In the genomic region with DNA sequence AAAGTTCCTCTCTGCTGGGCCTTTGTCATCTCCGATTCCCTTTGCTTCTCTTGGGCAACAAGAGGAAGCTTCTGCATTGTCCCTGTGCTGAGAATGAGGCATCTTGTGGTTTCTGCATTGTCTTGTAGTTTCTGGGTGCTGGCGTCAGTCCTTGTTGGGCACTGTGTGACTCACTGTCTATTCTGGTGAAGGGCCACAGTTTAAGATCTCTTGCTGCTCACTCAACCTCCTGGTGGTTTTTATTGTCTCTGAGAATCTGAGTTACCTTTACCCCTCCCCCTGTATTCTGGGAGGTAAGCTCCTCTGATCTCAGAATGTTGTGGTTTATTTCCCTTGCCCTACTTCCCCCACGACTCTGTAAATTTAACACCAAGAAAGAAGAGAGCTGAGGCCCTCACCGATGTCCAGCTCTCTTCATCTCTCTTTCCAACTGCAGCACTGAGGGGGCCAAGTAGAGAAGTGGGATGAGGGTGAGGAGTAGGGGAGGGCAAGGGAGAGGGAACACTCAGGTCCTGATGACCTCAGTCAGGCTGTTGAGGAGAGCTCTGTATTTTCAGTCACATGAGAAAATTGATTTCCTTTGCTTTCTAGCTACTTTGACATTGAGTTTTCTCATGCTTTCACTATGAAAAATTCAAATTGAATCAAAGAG, we compare ENCODE assay signal across 12 cellular contexts.
DNase-seq lines count a peak whose midpoint lies in the region; ATAC-seq and TF ChIP-seq lines count a peak whose summit lies in the region.
"Had no signal": no experiment of that assay in that cellular context is flagged by ENCODE, and none has a peak within 500 bp of the region (broad histone marks: within the 10 kb centered on the region; RNA-seq: fewer than 3 reads in every experiment).

No MANE protein-coding gene starts in this region.

- POLR2A ChIA-PET in CD4-positive, alpha-beta memory T cell (lab: Charles Lee; ENCODE audit: partially characterized antibody), result no interaction called here

- intact Hi-C loops in CD4-positive, alpha-beta memory T cell (cut with micrococcal nuclease), result no loop called here

- H3K27me3 Mint-ChIP-seq in endodermal cell (ENCODE audit: insufficient read depth), result no peaks in the 10 kb centered on the region
- H3K27me3 Mint-ChIP-seq in CD4-positive, alpha-beta memory T cell, result no peaks in the 10 kb centered on the region
- H3K27me3 Mint-ChIP-seq: activated naive CD8-positive, alpha-beta T cell treated with anti-CD3 and anti-CD28 coated beads for 36 hours; type B pancreatic cell had no signal

- WGBS in endodermal cell (ENCODE audit: insufficient coverage in 1 of 2, insufficient read length in 1 of 2), 2 experiments, result 67 to 92% methylated on average over 2 to 4 of the region's 4 CpGs
- WGBS in suprapubic skin, result 86% methylated on average over 4 of the region's 4 CpGs

- DNase-seq in A172 (ENCODE audit: low spot score), result peak; percentile 92
- DNase-seq in H4 (ENCODE audit: low spot score), result peak; percentile 39
- peak; percentile 52 for DNase-seq in NB4 (ENCODE audit: low read depth)
- DNase-seq in endodermal cell, result peak; percentile 62
- DNase-seq in NCI-H2227 (lab: John Stamatoyannopoulos, UW; ENCODE audit: unreplicated experiment), result no peak
- DNase-seq in suprapubic skin (ENCODE audit: low spot score in 2 of 2), result no peak
- DNase-seq in CD4-positive, alpha-beta memory T cell, result no peak
- DNase-seq: activated naive CD8-positive, alpha-beta T cell treated with anti-CD3 and anti-CD28 coated beads for 36 hours; NCI-H526 treated with DMSO at 0.1 percent for 48 hours; stimulated activated CD4-positive, alpha-beta T cell treated with anti-CD3 and anti-CD28 coated beads, Interleukin-2, amount 100 ng/mL, for 48 hours had no signal

- H3K9me3 Mint-ChIP-seq in endodermal cell, result no peaks in the 10 kb centered on the region
- H3K9me3 Mint-ChIP-seq in CD4-positive, alpha-beta memory T cell, result peaks cover 0 to 3% (median 0%) of the 10 kb centered on the region in 8 donors
- H3K9me3 Mint-ChIP-seq: activated naive CD8-positive, alpha-beta T cell treated with anti-CD3 and anti-CD28 coated beads for 36 hours; type B pancreatic cell had no signal

- peak overlapping the region; percentile 74 for H3K27ac Mint-ChIP-seq in endodermal cell
- no peak overlapping the region for H3K27ac Mint-ChIP-seq in CD4-positive, alpha-beta memory T cell
- H3K27ac Mint-ChIP-seq: activated naive CD8-positive, alpha-beta T cell treated with anti-CD3 and anti-CD28 coated beads for 36 hours; type B pancreatic cell had no signal

- H3K4me3 Mint-ChIP-seq in endodermal cell, result no peak overlapping the region
- H3K4me3 Mint-ChIP-seq in CD4-positive, alpha-beta memory T cell, result no peak overlapping the region
- H3K4me3 Mint-ChIP-seq: activated naive CD8-positive, alpha-beta T cell treated with anti-CD3 and anti-CD28 coated beads for 36 hours; type B pancreatic cell had no signal

- no peak overlapping the region for H3K9ac ChIP-seq in endodermal cell (ENCODE audit: extremely low read depth, low read length, poor library complexity, severe bottlenecking)

- no peak for TF ChIP-seq POLR2A in NB4 (IDR thresholded peaks at IDR 0.05; ENCODE audit: extremely low read depth, insufficient read length)
- no peak for TF ChIP-seq POLR2A in suprapubic skin (IDR thresholded peaks at IDR 0.05)

- ATAC-seq in GM19395 (IDR thresholded peaks at IDR 0.05; ENCODE audit: unreplicated experiment), result no peak

- H3K27ac ChIP-seq in endodermal cell (ENCODE audit: low read depth, low read length) (no peak overlapping the region), suprapubic skin (no peak overlapping the region)
- H3K27ac ChIP-seq in CD4-positive, alpha-beta memory T cell (ENCODE audit: low read depth, low read length), result no peak overlapping the region

- H3K9me3 ChIP-seq in endodermal cell (ENCODE audit: control insufficient read depth, low read length) (no peaks in the 10 kb centered on the region), suprapubic skin (no peaks in the 10 kb centered on the region)
- peaks cover 0 to 5% of the 10 kb centered on the region in 2 donors for H3K9me3 ChIP-seq in CD4-positive, alpha-beta memory T cell (ENCODE audit: control insufficient read depth in 1 of 2, low read length in 2 of 2)

- H3K36me3 ChIP-seq in endodermal cell (ENCODE audit: control insufficient read depth, insufficient read depth, low read length) (no peaks in the 10 kb centered on the region), suprapubic skin (no peaks in the 10 kb centered on the region)
- H3K36me3 ChIP-seq in CD4-positive, alpha-beta memory T cell (ENCODE audit: insufficient read depth, low read length), result no peaks in the 10 kb centered on the region

- CTCF ChIA-PET in CD4-positive, alpha-beta memory T cell (lab: Charles Lee; ENCODE audit: partially characterized antibody), result no interaction called here

- peaks cover 3% of the 10 kb centered on the region for H3K4me1 ChIP-seq in endodermal cell (ENCODE audit: control insufficient read depth, insufficient read depth, low read length)
- no peaks in the 10 kb centered on the region for H3K4me1 ChIP-seq in suprapubic skin
- no peaks in the 10 kb centered on the region for H3K4me1 ChIP-seq in CD4-positive, alpha-beta memory T cell (ENCODE audit: insufficient read depth, low read length)

- TF ChIP-seq EP300 in suprapubic skin (IDR thresholded peaks at IDR 0.05), result no peak

- H3K4me1 Mint-ChIP-seq in endodermal cell, result peaks cover 10% of the 10 kb centered on the region
- no peaks in the 10 kb centered on the region for H3K4me1 Mint-ChIP-seq in CD4-positive, alpha-beta memory T cell
- H3K4me1 Mint-ChIP-seq: activated naive CD8-positive, alpha-beta T cell treated with anti-CD3 and anti-CD28 coated beads for 36 hours had no signal

- H3K27me3 ChIP-seq in endodermal cell (ENCODE audit: control insufficient read depth, insufficient read depth, low read length, poor library complexity, severe bottlenecking) (no peaks in the 10 kb centered on the region), suprapubic skin (no peaks in the 10 kb centered on the region)
- H3K27me3 ChIP-seq in CD4-positive, alpha-beta memory T cell (ENCODE audit: insufficient read depth, low read length), result no peaks in the 10 kb centered on the region

- H3K36me3 Mint-ChIP-seq in endodermal cell (ENCODE audit: low read depth), result no peaks in the 10 kb centered on the region
- no peaks in the 10 kb centered on the region for H3K36me3 Mint-ChIP-seq in CD4-positive, alpha-beta memory T cell
- H3K36me3 Mint-ChIP-seq: activated naive CD8-positive, alpha-beta T cell treated with anti-CD3 and anti-CD28 coated beads for 36 hours; type B pancreatic cell had no signal

- H3K4me3 ChIP-seq in NB4 (ENCODE audit: low read depth, low read length) (no peak overlapping the region), endodermal cell (ENCODE audit: low read length) (no peak overlapping the region), suprapubic skin (no peak overlapping the region)
- H3K4me3 ChIP-seq in CD4-positive, alpha-beta memory T cell (ENCODE audit: low read length in 2 of 2), result no peak overlapping the region

- TF ChIP-seq CTCF in NB4 (IDR thresholded peaks at IDR 0.05; ENCODE audit: low read depth, low read length), result no peak
- TF ChIP-seq CTCF in endodermal cell (conservative IDR thresholded peaks at IDR 0.05), result no peak
- TF ChIP-seq CTCF in suprapubic skin (IDR thresholded peaks at IDR 0.05), result no peak

Comparison
In these comparisons a context has a peak if more than half of its experiments do, and no peak if none do; other contexts are left out.
1. DNase-seq: peak in A172 (single experiment), H4 (single experiment), NB4 (single experiment) and endodermal cell (single experiment); none in NCI-H2227 (single experiment), suprapubic skin (0 of 2) and CD4-positive, alpha-beta memory T cell (0 of 5).